ENCODE assay signal across 1 cellular context in the genomic region with DNA sequence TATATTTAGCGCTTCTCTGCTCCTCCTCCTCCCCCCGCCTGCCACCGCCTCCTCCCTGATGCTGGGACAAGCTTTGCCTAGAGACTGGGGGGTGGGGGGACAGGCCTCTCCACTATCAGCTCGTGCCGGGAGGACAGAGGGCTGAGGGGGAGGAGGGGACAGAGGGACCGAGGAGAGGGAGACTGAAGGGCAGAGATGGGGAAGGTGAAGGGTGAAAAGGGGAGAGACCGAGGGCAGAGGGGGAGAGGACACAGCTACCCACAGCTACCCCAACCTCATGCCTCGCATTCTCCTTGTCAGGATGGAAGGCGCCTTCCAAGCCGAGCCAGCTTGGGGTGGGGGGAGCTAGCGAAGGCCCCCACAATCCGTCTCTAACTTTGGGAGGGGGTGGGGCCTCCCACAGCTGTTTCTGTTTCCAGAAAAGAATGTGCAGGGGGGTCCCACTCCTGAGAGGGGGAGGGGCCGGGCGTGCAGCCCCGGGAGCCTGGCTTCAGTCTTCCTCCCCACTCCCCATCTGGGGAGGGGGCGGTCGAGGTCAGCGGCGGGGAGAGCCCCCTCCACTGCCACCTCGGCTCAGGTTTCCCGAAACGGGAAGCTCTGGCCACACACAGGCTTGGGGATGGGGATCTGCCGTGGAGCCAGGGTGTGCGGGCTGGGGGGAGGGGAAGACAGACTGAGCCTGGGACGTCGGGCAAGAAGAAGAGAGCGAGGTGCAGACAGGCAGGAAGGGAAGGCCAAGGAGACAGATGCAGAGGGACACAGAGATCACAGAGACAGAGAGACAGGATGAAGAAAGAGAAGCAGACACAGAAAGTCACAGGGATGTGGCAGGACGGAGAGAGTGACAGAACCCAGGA.
TF ChIP-seq lines count a peak whose summit lies in the region.

No MANE protein-coding gene starts in this region.

TF ChIP-seq in HEK293, 187 proteins besides CTCF, POLR2A, EP300 and RAD21 (continued from another document):
- TF ChIP-seq, protein P1, sequence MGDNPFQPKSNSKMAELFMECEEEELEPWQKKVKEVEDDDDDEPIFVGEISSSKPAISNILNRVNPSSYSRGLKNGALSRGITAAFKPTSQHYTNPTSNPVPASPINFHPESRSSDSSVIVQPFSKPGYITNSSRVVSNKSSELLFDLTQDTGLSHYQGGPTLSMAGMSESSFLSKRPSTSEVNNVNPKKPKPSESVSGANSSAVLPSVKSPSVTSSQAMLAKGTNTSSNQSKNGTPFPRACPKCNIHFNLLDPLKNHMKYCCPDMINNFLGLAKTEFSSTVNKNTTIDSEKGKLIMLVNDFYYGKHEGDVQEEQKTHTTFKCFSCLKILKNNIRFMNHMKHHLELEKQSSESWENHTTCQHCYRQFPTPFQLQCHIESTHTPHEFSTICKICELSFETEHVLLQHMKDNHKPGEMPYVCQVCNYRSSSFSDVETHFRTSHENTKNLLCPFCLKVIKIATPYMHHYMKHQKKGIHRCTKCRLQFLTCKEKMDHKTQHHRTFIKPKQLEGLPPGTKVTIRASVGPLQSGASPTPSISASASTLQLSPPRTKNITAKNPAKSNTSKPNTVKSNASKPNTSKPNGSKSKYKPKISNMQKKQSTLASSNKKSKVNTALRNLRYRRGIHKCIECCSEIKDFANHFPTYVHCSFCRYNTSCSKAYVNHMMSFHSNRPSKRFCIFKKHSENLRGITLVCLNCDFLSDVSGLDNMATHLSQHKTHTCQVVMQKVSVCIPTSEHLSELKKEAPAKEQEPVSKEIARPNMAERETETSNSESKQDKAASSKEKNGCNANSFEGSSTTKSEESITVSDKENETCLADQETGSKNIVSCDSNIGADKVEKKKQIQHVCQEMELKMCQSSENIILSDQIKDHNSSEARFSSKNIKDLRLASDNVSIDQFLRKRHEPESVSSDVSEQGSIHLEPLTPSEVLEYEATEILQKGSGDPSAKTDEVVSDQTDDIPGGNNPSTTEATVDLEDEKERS (tag by site-specific recombination; IDR thresholded peaks at IDR 0.05): no peak
- TF ChIP-seq, protein P2, sequence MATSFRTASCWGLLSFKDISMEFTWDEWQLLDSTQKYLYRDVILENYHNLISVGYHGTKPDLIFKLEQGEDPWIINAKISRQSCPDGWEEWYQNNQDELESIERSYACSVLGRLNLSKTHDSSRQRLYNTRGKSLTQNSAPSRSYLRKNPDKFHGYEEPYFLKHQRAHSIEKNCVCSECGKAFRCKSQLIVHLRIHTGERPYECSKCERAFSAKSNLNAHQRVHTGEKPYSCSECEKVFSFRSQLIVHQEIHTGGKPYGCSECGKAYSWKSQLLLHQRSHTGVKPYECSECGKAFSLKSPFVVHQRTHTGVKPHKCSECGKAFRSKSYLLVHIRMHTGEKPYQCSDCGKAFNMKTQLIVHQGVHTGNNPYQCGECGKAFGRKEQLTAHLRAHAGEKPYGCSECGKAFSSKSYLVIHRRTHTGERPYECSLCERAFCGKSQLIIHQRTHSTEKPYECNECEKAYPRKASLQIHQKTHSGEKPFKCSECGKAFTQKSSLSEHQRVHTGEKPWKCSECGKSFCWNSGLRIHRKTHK (tag by site-specific recombination; IDR thresholded peaks at IDR 0.05): no peak
- peak; percentile 94 for TF ChIP-seq MZF1 (tag by site-specific recombination; IDR thresholded peaks at IDR 0.05; ENCODE audit: borderline replicate concordance)
- TF ChIP-seq SCRT2 (tag by site-specific recombination; IDR thresholded peaks at IDR 0.05): no peak
- no peak for TF ChIP-seq ZNF138 (tag by site-specific recombination; IDR thresholded peaks at IDR 0.05; ENCODE audit: borderline replicate concordance)
- 0 out of 2 replicates have a peak, but pooled peaks have one; percentile 20 for TF ChIP-seq KLF9 (tag by site-specific recombination; IDR thresholded peaks at IDR 0.05; ENCODE audit: low read depth)
- peak; percentile 37; the same call in 1 of the 2 replicates for TF ChIP-seq ZNF596 (tag by site-specific recombination; IDR thresholded peaks at IDR 0.05)
- no peak for TF ChIP-seq ZNF223 (tag by site-specific recombination; IDR thresholded peaks at IDR 0.05)
- TF ChIP-seq ZBTB49 (tag by site-specific recombination; IDR thresholded peaks at IDR 0.05; ENCODE audit: low read depth): no peak
- TF ChIP-seq, protein P3, sequence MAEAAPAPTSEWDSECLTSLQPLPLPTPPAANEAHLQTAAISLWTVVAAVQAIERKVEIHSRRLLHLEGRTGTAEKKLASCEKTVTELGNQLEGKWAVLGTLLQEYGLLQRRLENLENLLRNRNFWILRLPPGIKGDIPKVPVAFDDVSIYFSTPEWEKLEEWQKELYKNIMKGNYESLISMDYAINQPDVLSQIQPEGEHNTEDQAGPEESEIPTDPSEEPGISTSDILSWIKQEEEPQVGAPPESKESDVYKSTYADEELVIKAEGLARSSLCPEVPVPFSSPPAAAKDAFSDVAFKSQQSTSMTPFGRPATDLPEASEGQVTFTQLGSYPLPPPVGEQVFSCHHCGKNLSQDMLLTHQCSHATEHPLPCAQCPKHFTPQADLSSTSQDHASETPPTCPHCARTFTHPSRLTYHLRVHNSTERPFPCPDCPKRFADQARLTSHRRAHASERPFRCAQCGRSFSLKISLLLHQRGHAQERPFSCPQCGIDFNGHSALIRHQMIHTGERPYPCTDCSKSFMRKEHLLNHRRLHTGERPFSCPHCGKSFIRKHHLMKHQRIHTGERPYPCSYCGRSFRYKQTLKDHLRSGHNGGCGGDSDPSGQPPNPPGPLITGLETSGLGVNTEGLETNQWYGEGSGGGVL (tag by site-specific recombination; IDR thresholded peaks at IDR 0.05): peak; percentile 85
- 0 out of 2 replicates have a peak, but pooled peaks have one; percentile 19 for TF ChIP-seq ZXDB (tag by site-specific recombination; IDR thresholded peaks at IDR 0.05)
- 0 out of 2 replicates have a peak, but pooled peaks have one; percentile 12 for TF ChIP-seq ZFHX2 (tag by site-specific recombination; conservative IDR thresholded peaks at IDR 0.05)
- peak; percentile 78 for TF ChIP-seq ZNF366 (tag by site-specific recombination; conservative IDR thresholded peaks at IDR 0.05)
- TF ChIP-seq PATZ1 (tag by site-specific recombination; IDR thresholded peaks at IDR 0.05): peak; percentile 68
- TF ChIP-seq ZNF248 (tag by site-specific recombination; IDR thresholded peaks at IDR 0.05): no peak
- no peak for TF ChIP-seq ZNF175 (tag by site-specific recombination; IDR thresholded peaks at IDR 0.05)
- peak; percentile 79 for TF ChIP-seq ZNF600 (tag by site-specific recombination; IDR thresholded peaks at IDR 0.05)
- peak; percentile 85 for TF ChIP-seq PRDM1 (tag by site-specific recombination; IDR thresholded peaks at IDR 0.05)
- 0 out of 2 replicates have a peak, but pooled peaks have one; percentile 38 for TF ChIP-seq ZBTB48 (tag by site-specific recombination; IDR thresholded peaks at IDR 0.05)
- peak; percentile 43; the same call in 1 of the 2 replicates for TF ChIP-seq ZBTB10 (tag by site-specific recombination; IDR thresholded peaks at IDR 0.05)
- peak; percentile 88 for TF ChIP-seq ZNF777 (tag by site-specific recombination; IDR thresholded peaks at IDR 0.05; ENCODE audit: borderline replicate concordance)
- no peak for TF ChIP-seq ZEB2 (tag by site-specific recombination; IDR thresholded peaks at IDR 0.05)
- peak; percentile 49; the same call in 1 of the 2 replicates for TF ChIP-seq ZNF341 (tag by site-specific recombination; IDR thresholded peaks at IDR 0.05; ENCODE audit: low read depth)
- TF ChIP-seq ZSCAN4 (tag by site-specific recombination; IDR thresholded peaks at IDR 0.05): peak; percentile 66
- TF ChIP-seq ZBTB17 (tag by site-specific recombination; IDR thresholded peaks at IDR 0.05): peak; percentile 96
TF ChIP-seq in HEK293: peak in this region for 19.
